In genomic region chr9:16046713-16047112, GRCh38 we compare ENCODE assay signal across 25 cellular contexts.
"Had no signal": no experiment of that assay in that cellular context is flagged by ENCODE, and none has a peak within 500 bp of the region (broad histone marks: within the 10 kb centered on the region; RNA-seq: fewer than 3 reads in every experiment).

No MANE protein-coding gene starts in this region.

- ATAC-seq: activated CD8-positive, alpha-beta T cell treated with anti-CD3 and anti-CD28 coated beads for 36 hours; esophagus mucosa; left lung; psoas muscle; upper lobe of right lung had no signal

- FAIRE-seq: colon, endothelial cell of umbilical vein, frontal cortex, TTC549 had no signal

- H3K27ac Mint-ChIP-seq: activated CD4-positive, alpha-beta T cell treated with anti-CD3 and anti-CD28 coated beads, Interleukin-2, amount 10 ng/mL, durations not matched to agents 7 days and 5 days; activated CD8-positive, alpha-beta T cell treated with anti-CD3 and anti-CD28 coated beads for 36 hours; activated T-helper 1 cell treated with anti-CD3 and anti-CD28 coated beads, Interleukin-12 subunit alpha, Interleukin-12 subunit beta, Interleukin-2, Interleukin-4 antibody, amounts not matched to agents 30 ng/mL and 10 ng/mL and 1 ng/mL, durations not matched to agents 14 hours and 24 hours and 36 hours; immature natural killer cell; naive B cell; T-helper 2 cell treated with Interferon-gamma antibody and Interleukin-4, amounts not matched to agents 5 μg/mL and 100 μg/mL, for 36 hours had no signal

- H3K9me3 Mint-ChIP-seq: activated CD4-positive, alpha-beta T cell treated with anti-CD3 and anti-CD28 coated beads, Interleukin-2, amount 10 ng/mL, durations not matched to agents 7 days and 5 days; activated CD8-positive, alpha-beta T cell treated with anti-CD3 and anti-CD28 coated beads for 36 hours; activated T-helper 1 cell treated with anti-CD3 and anti-CD28 coated beads, Interleukin-12 subunit alpha, Interleukin-12 subunit beta, Interleukin-2, Interleukin-4 antibody, amounts not matched to agents 30 ng/mL and 10 ng/mL and 1 ng/mL, durations not matched to agents 14 hours and 24 hours and 36 hours; T-helper 2 cell treated with Interferon-gamma antibody and Interleukin-4, amounts not matched to agents 5 μg/mL and 100 μg/mL, for 36 hours had no signal

- H3K36me3 Mint-ChIP-seq: immature natural killer cell, naive B cell had no signal

- H3K27me3 Mint-ChIP-seq: activated CD4-positive, alpha-beta T cell treated with anti-CD3 and anti-CD28 coated beads, Interleukin-2, amount 10 ng/mL, durations not matched to agents 7 days and 5 days; activated CD8-positive, alpha-beta T cell treated with anti-CD3 and anti-CD28 coated beads for 36 hours; naive B cell had no signal

- H3K4me3 Mint-ChIP-seq: activated CD4-positive, alpha-beta T cell treated with anti-CD3 and anti-CD28 coated beads, Interleukin-2, amount 10 ng/mL, durations not matched to agents 7 days and 5 days; activated CD8-positive, alpha-beta T cell treated with anti-CD3 and anti-CD28 coated beads for 36 hours; activated T-helper 1 cell treated with anti-CD3 and anti-CD28 coated beads, Interleukin-12 subunit alpha, Interleukin-12 subunit beta, Interleukin-2, Interleukin-4 antibody, amounts not matched to agents 30 ng/mL and 10 ng/mL and 1 ng/mL, durations not matched to agents 14 hours and 24 hours and 36 hours; immature natural killer cell; naive B cell; T-helper 2 cell treated with Interferon-gamma antibody and Interleukin-4, amounts not matched to agents 5 μg/mL and 100 μg/mL, for 36 hours had no signal

- DNase-seq: activated CD4-positive, alpha-beta T cell treated with anti-CD3 and anti-CD28 coated beads, Interleukin-2, amount 10 ng/mL, durations not matched to agents 7 days and 5 days; activated CD4-positive, CD25-positive, alpha-beta regulatory T cell treated with anti-CD3 and anti-CD28 coated beads, Interleukin-2, amount 50 U/mL, for 72 hours; activated CD8-positive, alpha-beta T cell treated with anti-CD3 and anti-CD28 coated beads for 36 hours; activated gamma-delta T cell; activated naive CD4-positive, alpha-beta T cell treated with anti-CD3 and anti-CD28 coated beads, Interleukin-2, amount 50 U/mL, for 16 hours; central memory CD4-positive, alpha-beta T cell; effector memory CD4-positive, alpha-beta T cell; glutamatergic neuron; immature natural killer cell; kidney glomerular epithelial cell; left lung; naive B cell; psoas muscle; spleen; stimulated activated CD4-positive, alpha-beta T cell treated with anti-CD3 and anti-CD28 coated beads, Interleukin-4, amount 100 ng/mL, for 1 hour; stimulated activated naive CD4-positive, alpha-beta T cell; upper lobe of right lung; WERI-Rb-1 had no signal

- H3K4me1 Mint-ChIP-seq: activated CD4-positive, alpha-beta T cell treated with anti-CD3 and anti-CD28 coated beads, Interleukin-2, amount 10 ng/mL, durations not matched to agents 7 days and 5 days; immature natural killer cell; naive B cell had no signal
